Comparison of ENCODE assay signal across 14 cellular contexts in genomic region chr11:73997120-73997772, GRCh38. TPM values are rescaled to one million over a fixed set of nuclear protein-coding genes. Genes with fewer than 3 reads are reported as not detected.
A peak's percentile ranks its signal among the peaks of the same experiment; 100 is the strongest.
DNase-seq lines count a peak whose midpoint lies in the region; ATAC-seq and TF ChIP-seq lines count a peak whose summit lies in the region.
"Had no signal": no experiment of that assay in that cellular context is flagged by ENCODE, and none has a peak within 500 bp of the region (broad histone marks: within the 10 kb centered on the region; RNA-seq: fewer than 3 reads in every experiment).

No MANE protein-coding gene starts in this region.

- H3K4me1 Mint-ChIP-seq in activated naive CD4-positive, alpha-beta T cell treated with anti-CD3 and anti-CD28 coated beads, Interleukin-2, amount 50 U/mL, for 24 hours: peaks cover 58% of the 10 kb centered on the region
- peaks cover 51% of the 10 kb centered on the region for H3K4me1 Mint-ChIP-seq in activated naive CD4-positive, alpha-beta T cell treated with anti-CD3 and anti-CD28 coated beads for 36 hours (ENCODE audit: low read depth)
- H3K4me1 Mint-ChIP-seq in stimulated activated naive CD8-positive, alpha-beta T cell treated with anti-CD3 and anti-CD28 coated beads, Interleukin-15, amount 100 ng/mL, for 72 hours: peaks cover 90% of the 10 kb centered on the region

- DNase-seq in activated naive CD4-positive, alpha-beta T cell treated with anti-CD3 and anti-CD28 coated beads for 36 hours: no peak
- DNase-seq in coronary artery (ENCODE audit: low spot score) (peak; percentile 40), GM19238 (ENCODE audit: insufficient read length, low spot score) (no peak), OCI-M2 (lab: John Stamatoyannopoulos, UW; ENCODE audit: unreplicated experiment) (no peak), C1 segment of cervical spinal cord (lab: John Stamatoyannopoulos, UW) (no peak)
- no peak for DNase-seq in stimulated activated naive CD8-positive, alpha-beta T cell treated with anti-CD3 and anti-CD28 coated beads, Interleukin-15, amount 100 ng/mL, for 72 hours
- DNase-seq: activated CD4-positive, alpha-beta T cell treated with anti-CD3 and anti-CD28 coated beads for 1 hour; DND-41; KG1; NCI-H146; NCI-H510A had no signal

- peak overlapping the region; percentile 56 for H3K4me2 ChIP-seq in OCI-LY3 (ENCODE audit: low read length)

- H3K27ac ChIP-seq in OCI-LY3 (ENCODE audit: low read length) (no peak overlapping the region), coronary artery (no peak overlapping the region)
- H3K27ac ChIP-seq: thoracic aorta had no signal

- H3K9ac ChIP-seq in OCI-LY3 (ENCODE audit: low read length): no peak overlapping the region

- H3K79me2 ChIP-seq in OCI-LY3 (ENCODE audit: low read length): no peaks in the 10 kb centered on the region

- H3K4me3 Mint-ChIP-seq in activated naive CD4-positive, alpha-beta T cell treated with anti-CD3 and anti-CD28 coated beads, Interleukin-2, amount 50 U/mL, for 24 hours: no peak overlapping the region
- no peak overlapping the region for H3K4me3 Mint-ChIP-seq in activated naive CD4-positive, alpha-beta T cell treated with anti-CD3 and anti-CD28 coated beads for 36 hours
- peak overlapping the region; percentile 12 to 46 for H3K4me3 Mint-ChIP-seq in stimulated activated naive CD8-positive, alpha-beta T cell treated with anti-CD3 and anti-CD28 coated beads, Interleukin-15, amount 100 ng/mL, for 72 hours

- H3K9me3 Mint-ChIP-seq in activated naive CD4-positive, alpha-beta T cell treated with anti-CD3 and anti-CD28 coated beads, Interleukin-2, amount 50 U/mL, for 24 hours: no peaks in the 10 kb centered on the region
- H3K9me3 Mint-ChIP-seq in activated naive CD4-positive, alpha-beta T cell treated with anti-CD3 and anti-CD28 coated beads for 36 hours: no peaks in the 10 kb centered on the region
- H3K9me3 Mint-ChIP-seq in stimulated activated naive CD8-positive, alpha-beta T cell treated with anti-CD3 and anti-CD28 coated beads, Interleukin-15, amount 100 ng/mL, for 72 hours: no peaks in the 10 kb centered on the region

- intact Hi-C loops in activated naive CD4-positive, alpha-beta T cell treated with anti-CD3 and anti-CD28 coated beads for 36 hours (cut with micrococcal nuclease): loop anchor here (5.0 kb wide), 1 partner anchor 495 kb away; the partner anchor contains the start of gene LIPT2

- no peaks in the 10 kb centered on the region for H3K9me3 ChIP-seq in OCI-LY3 (ENCODE audit: insufficient read depth, low read length)
- H3K9me3 ChIP-seq: thoracic aorta had no signal

- CTCF ChIA-PET in activated naive CD4-positive, alpha-beta T cell treated with anti-CD3 and anti-CD28 coated beads for 36 hours (lab: Charles Lee): interaction anchor here (0.6 to 1.9 kb wide), 3 partner anchors 8 to 25 kb away, joined by 3 to 5 read pairs (median 3); no protein-coding TSS in a partner anchor

- H2AFZ ChIP-seq in OCI-LY3 (ENCODE audit: low read depth, low read length): no peak overlapping the region

- peak overlapping the region; percentile 42 for H3K27ac Mint-ChIP-seq in activated naive CD4-positive, alpha-beta T cell treated with anti-CD3 and anti-CD28 coated beads, Interleukin-2, amount 50 U/mL, for 24 hours
- H3K27ac Mint-ChIP-seq in activated naive CD4-positive, alpha-beta T cell treated with anti-CD3 and anti-CD28 coated beads for 36 hours: no peak overlapping the region
- H3K27ac Mint-ChIP-seq in stimulated activated naive CD8-positive, alpha-beta T cell treated with anti-CD3 and anti-CD28 coated beads, Interleukin-15, amount 100 ng/mL, for 72 hours: peak overlapping the region in 1 of 2 donors; percentile 24

- H3K36me3 ChIP-seq in OCI-LY3 (replicated peaks; ENCODE audit: low read depth, low read length): no peaks in the 10 kb centered on the region
- H3K36me3 ChIP-seq: thoracic aorta had no signal

- no peak for TF ChIP-seq CTCF in OCI-LY3 (IDR thresholded peaks at IDR 0.05; ENCODE audit: low read depth, low read length)
- TF ChIP-seq CTCF in coronary artery (IDR thresholded peaks at IDR 0.05): no peak

- ATAC-seq in stimulated activated naive CD8-positive, alpha-beta T cell treated with anti-CD3 and anti-CD28 coated beads, Interleukin-15, amount 100 ng/mL, for 72 hours: no peak

- H3K4me3 ChIP-seq in OCI-LY3 (ENCODE audit: low read length) (peak overlapping the region; percentile 10; the same call in 1 of the 2 replicates), coronary artery (no peak overlapping the region)
- H3K4me3 ChIP-seq: thoracic aorta had no signal

- peaks cover 62% of the 10 kb centered on the region for H3K4me1 ChIP-seq in OCI-LY3 (ENCODE audit: low read length)

- no peaks in the 10 kb centered on the region for H4K20me1 ChIP-seq in OCI-LY3 (ENCODE audit: insufficient read depth, low read length)

- H3K36me3 Mint-ChIP-seq in activated naive CD4-positive, alpha-beta T cell treated with anti-CD3 and anti-CD28 coated beads, Interleukin-2, amount 50 U/mL, for 24 hours: peaks cover 4% of the 10 kb centered on the region
- no peaks in the 10 kb centered on the region for H3K36me3 Mint-ChIP-seq in activated naive CD4-positive, alpha-beta T cell treated with anti-CD3 and anti-CD28 coated beads for 36 hours (ENCODE audit: low read depth)

- H3K27me3 ChIP-seq in OCI-LY3 (ENCODE audit: low read depth, low read length): no peaks in the 10 kb centered on the region

- H3K27me3 Mint-ChIP-seq in activated naive CD4-positive, alpha-beta T cell treated with anti-CD3 and anti-CD28 coated beads, Interleukin-2, amount 50 U/mL, for 24 hours: no peaks in the 10 kb centered on the region
- no peaks in the 10 kb centered on the region for H3K27me3 Mint-ChIP-seq in activated naive CD4-positive, alpha-beta T cell treated with anti-CD3 and anti-CD28 coated beads for 36 hours (ENCODE audit: low read depth)
- H3K27me3 Mint-ChIP-seq in stimulated activated naive CD8-positive, alpha-beta T cell treated with anti-CD3 and anti-CD28 coated beads, Interleukin-15, amount 100 ng/mL, for 72 hours: no peaks in the 10 kb centered on the region

RNA-seq across cellular contexts. Expression of gene UCP3, which starts 11.6 kb away (rescaled TPM):
- total RNA-seq in activated naive CD4-positive, alpha-beta T cell treated with anti-CD3 and anti-CD28 coated beads for 36 hours: under 1 TPM; 0.32 to 0.83 TPM

RNA-seq across cellular contexts. Expression of gene UCP2, which starts 14.6 kb away (rescaled TPM):
- 100 to 1,000 TPM; 149 to 157 TPM for total RNA-seq in activated naive CD4-positive, alpha-beta T cell treated with anti-CD3 and anti-CD28 coated beads for 36 hours

RNA-seq across cellular contexts. Expression of gene DNAJB13, which starts 46.4 kb away (rescaled TPM):
- total RNA-seq in activated naive CD4-positive, alpha-beta T cell treated with anti-CD3 and anti-CD28 coated beads for 36 hours: under 1 TPM in 1 of 2 experiments, not detected in 1; 0.26 TPM

Comparison
In these comparisons a context has a peak if more than half of its experiments do, and no peak if none do; other contexts are left out.
1. H3K4me3 Mint-ChIP-seq: peak in stimulated activated naive CD8-positive, alpha-beta T cell treated with anti-CD3 and anti-CD28 coated beads, Interleukin-15, amount 100 ng/mL, for 72 hours (2 of 2); none in activated naive CD4-positive, alpha-beta T cell treated with anti-CD3 and anti-CD28 coated beads, Interleukin-2, amount 50 U/mL, for 24 hours (single experiment) and activated naive CD4-positive, alpha-beta T cell treated with anti-CD3 and anti-CD28 coated beads for 36 hours (single experiment).